In the genomic region with DNA sequence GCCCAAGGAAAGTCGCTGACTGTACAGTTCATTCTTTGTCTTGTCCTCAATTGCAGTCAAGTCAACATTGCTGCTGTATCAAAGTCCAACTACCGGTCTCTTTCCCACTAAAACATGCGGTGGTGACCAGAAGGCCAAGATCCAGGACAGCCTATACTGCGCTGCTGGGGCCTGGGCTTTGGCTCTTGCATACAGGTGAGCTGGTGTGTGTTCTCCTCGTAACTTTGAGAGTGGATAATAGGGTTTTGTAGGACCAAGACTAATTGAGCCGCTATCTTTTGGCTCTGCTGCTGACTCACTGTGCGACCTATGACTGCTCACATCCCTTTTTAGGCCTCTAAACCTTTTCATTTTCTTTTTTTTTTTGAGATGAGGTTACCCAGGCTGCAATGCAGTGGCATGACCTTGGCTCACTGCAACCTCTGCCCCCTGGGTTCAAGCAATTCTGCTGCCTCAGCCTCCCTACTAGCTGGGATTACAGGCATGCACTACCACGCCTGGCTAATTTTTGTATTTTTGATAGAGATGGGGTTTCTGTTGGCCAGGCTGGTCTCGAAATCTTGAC, we compare ENCODE assay signal across 25 cellular contexts.
"Had no signal": no experiment of that assay in that cellular context is flagged by ENCODE, and none has a peak within 500 bp of the region (broad histone marks: within the 10 kb centered on the region; RNA-seq: fewer than 3 reads in every experiment).

No MANE protein-coding gene starts in this region.

- FAIRE-seq: endometrium, keratinocyte had no signal

- H3K27ac ChIP-seq: esophagus squamous epithelium, heart right ventricle, prostate gland, right atrium auricular region, sigmoid colon, spleen, stomach, thyroid gland, vagina had no signal

- ATAC-seq: effector memory CD8-positive, alpha-beta T cell; heart right ventricle; naive thymus-derived CD4-positive, alpha-beta T cell; stimulated activated memory B cell treated with anti-CD40 and anti-IgM and Interleukin-4, amounts not matched to agents 10 μg/mL and 1 μg/mL and 100 μg/mL, for 72 hours had no signal

- H3K4me3 ChIP-seq: esophagus squamous epithelium, heart right ventricle, prostate gland, right atrium auricular region, sigmoid colon, spleen, stomach, thyroid gland, vagina had no signal

- H3K36me3 ChIP-seq: prostate gland had no signal

- DNase-seq: cortex of kidney; effector memory CD8-positive, alpha-beta T cell; erythroblast; esophagus squamous epithelium; foreskin melanocyte; glutamatergic neuron; heart right ventricle; hypothalamus; immature natural killer cell; mesendoderm; midbrain; naive thymus-derived CD4-positive, alpha-beta T cell; nucleus accumbens; sigmoid colon; spleen; stimulated activated CD4-positive, alpha-beta T cell treated with anti-CD3 and anti-CD28 coated beads, Interleukin-4, amount 100 ng/mL, for 4 hours; stomach; thyroid gland; trophoblast cell had no signal

- H3K27me3 ChIP-seq: esophagus squamous epithelium, heart right ventricle, right atrium auricular region, sigmoid colon, spleen, stomach, thyroid gland, vagina had no signal

- H3K9me3 ChIP-seq: esophagus squamous epithelium, heart right ventricle, prostate gland, right atrium auricular region, sigmoid colon, spleen, stomach, thyroid gland, vagina had no signal

- H3K4me1 ChIP-seq: esophagus squamous epithelium, prostate gland, thyroid gland, vagina had no signal
